Comparison of ENCODE assay signal across 1 cellular context in genomic region chr13:42041017-42041683, GRCh38.
A peak's percentile ranks its signal among the peaks of the same experiment; 100 is the strongest.
TF ChIP-seq lines count a peak whose summit lies in the region.

No MANE protein-coding gene starts in this region.

TF ChIP-seq in HEK293, 187 proteins besides CTCF, POLR2A, EP300 and RAD21 (continued from another document and continues in another):
- TF ChIP-seq PRDM6 (tag by site-specific recombination; IDR thresholded peaks at IDR 0.05) (no peak), ZNF24 (tag by site-specific recombination; IDR thresholded peaks at IDR 0.05) (no peak), KLF17 (tag by site-specific recombination; IDR thresholded peaks at IDR 0.05) (no peak; the same call in 1 of the 2 replicates), GLI2 (tag by site-specific recombination; IDR thresholded peaks at IDR 0.05; ENCODE audit: borderline replicate concordance, low read depth) (no peak), FEZF1 (tag by site-specific recombination; IDR thresholded peaks at IDR 0.05) (no peak), PBX3 (CRISPR knock-in tag; IDR thresholded peaks at IDR 0.05) (no peak), ZNF514 (tag by site-specific recombination; IDR thresholded peaks at IDR 0.05) (no peak), ZNF394 (tag by site-specific recombination; IDR thresholded peaks at IDR 0.05; ENCODE audit: borderline replicate concordance) (peak; percentile 62; the same call in 1 of the 2 replicates), ZNF580 (tag by site-specific recombination; IDR thresholded peaks at IDR 0.05) (no peak), ZFP41 (tag by site-specific recombination; IDR thresholded peaks at IDR 0.05; ENCODE audit: borderline replicate concordance) (no peak), ZNF558 (tag by site-specific recombination; IDR thresholded peaks at IDR 0.05) (no peak), ZNF488 (tag by site-specific recombination; IDR thresholded peaks at IDR 0.05) (no peak), ZNF626 (tag by site-specific recombination; IDR thresholded peaks at IDR 0.05) (no peak), ZNF112 (tag by site-specific recombination; IDR thresholded peaks at IDR 0.05) (no peak), MYNN (tag by site-specific recombination; IDR thresholded peaks at IDR 0.05; ENCODE audit: borderline replicate concordance) (no peak), INSM2 (tag by site-specific recombination; IDR thresholded peaks at IDR 0.05) (peak; percentile 43; the same call in 1 of the 2 replicates), ZNF629 (tag by site-specific recombination; IDR thresholded peaks at IDR 0.05) (no peak), ZNF311 (tag by site-specific recombination; IDR thresholded peaks at IDR 0.05; ENCODE audit: borderline replicate concordance) (no peak), SP7 (tag by site-specific recombination; IDR thresholded peaks at IDR 0.05) (peak; percentile 20), ZNF518A (tag by site-specific recombination; conservative IDR thresholded peaks at IDR 0.05; ENCODE audit: low read depth) (no peak), KLF1 (tag by site-specific recombination; IDR thresholded peaks at IDR 0.05) (no peak), ZNF529 (tag by site-specific recombination; IDR thresholded peaks at IDR 0.05; ENCODE audit: insufficient replicate concordance) (no peak), ZNF639 (tag by site-specific recombination; IDR thresholded peaks at IDR 0.05) (no peak), YY2 (tag by site-specific recombination; IDR thresholded peaks at IDR 0.05) (no peak), REST (tag by site-specific recombination; IDR thresholded peaks at IDR 0.05) (peak; percentile 15; the same call in 1 of the 2 replicates), ZNF76 (tag by site-specific recombination; IDR thresholded peaks at IDR 0.05; ENCODE audit: borderline replicate concordance, low read depth) (no peak), ZNF18 (tag by site-specific recombination; IDR thresholded peaks at IDR 0.05) (no peak), SCRT2 (tag by site-specific recombination; IDR thresholded peaks at IDR 0.05) (no peak), YY1 (tag by site-specific recombination; IDR thresholded peaks at IDR 0.05) (no peak), ZFP69B (tag by site-specific recombination; IDR thresholded peaks at IDR 0.05) (no peak), ZNF266 (tag by site-specific recombination; IDR thresholded peaks at IDR 0.05; ENCODE audit: low read depth) (no peak), ZNF785 (tag by site-specific recombination; IDR thresholded peaks at IDR 0.05) (no peak), ZNF555 (tag by site-specific recombination; conservative IDR thresholded peaks at IDR 0.05) (no peak), ZNF513 (tag by site-specific recombination; IDR thresholded peaks at IDR 0.05) (no peak), ZBTB20 (tag by site-specific recombination; IDR thresholded peaks at IDR 0.05) (peak; percentile 90)
